Comparison of ENCODE assay signal across 8 cellular contexts in genomic region chr3:53161820-53162671, GRCh38. TPM values are rescaled to one million over a fixed set of nuclear protein-coding genes. Genes with fewer than 3 reads are reported as not detected.
DNase-seq lines count a peak whose midpoint lies in the region; ATAC-seq and TF ChIP-seq lines count a peak whose summit lies in the region.

No MANE protein-coding gene starts in this region.

- H3K27me3 ChIP-seq in Caco-2 (replicated peaks; ENCODE audit: control insufficient read depth, insufficient read depth, low read length) (no peaks in the 10 kb centered on the region), breast epithelium (no peaks in the 10 kb centered on the region), layer of hippocampus (ENCODE audit: control insufficient read depth, insufficient read depth, low read length) (peaks cover under 1% of the 10 kb centered on the region)

- POLR2A ChIA-PET in Caco-2 (lab: Charles Lee), result no interaction called here
- POLR2A ChIA-PET in HEK293T (lab: Yijun Ruan, JAX), result no interaction called here
- POLR2A ChIA-PET in T-cell (lab: Charles Lee), result interaction anchor here in 1 of 2 donors (0.6 kb wide), 1 partner anchor 99 kb away, joined by 3 read pairs; no protein-coding TSS in a partner anchor

- H3K27ac Mint-ChIP-seq in Caco-2 (ENCODE audit: unreplicated experiment), result peak overlapping the region; percentile 90
- H3K27ac Mint-ChIP-seq in T-cell, result peak overlapping the region; percentile 84 to 91

- TF ChIP-seq CTCF in Caco-2 (IDR thresholded peaks at IDR 0.05; ENCODE audit: insufficient read depth in 1 of 2, low read depth in 1 of 2, low read length in 1 of 2, severe bottlenecking in 1 of 2, unreplicated experiment in 1 of 2), result no peak
- no peak for TF ChIP-seq CTCF in breast epithelium (IDR thresholded peaks at IDR 0.05)

- H3K4me1 Mint-ChIP-seq in Caco-2 (ENCODE audit: low read depth, unreplicated experiment) (peaks cover 34% of the 10 kb centered on the region), T-cell (peaks cover 22 to 33% (median 30%) of the 10 kb centered on the region in 3 donors)

- peak overlapping the region; percentile 83 to 94 for H3K27ac ChIP-seq in breast epithelium
- peak overlapping the region; percentile 38 for H3K27ac ChIP-seq in layer of hippocampus (ENCODE audit: low read depth, low read length)

- ATAC-seq in T-cell (replicated peaks in 1 of 4), result peak in 1 of 4 experiments; percentile 22
- no peak for ATAC-seq in GM19463 (IDR thresholded peaks at IDR 0.05; ENCODE audit: unreplicated experiment)

- H3K36me3 Mint-ChIP-seq in Caco-2 (ENCODE audit: insufficient read depth, unreplicated experiment) (peaks cover 6% of the 10 kb centered on the region), T-cell (no peaks in the 10 kb centered on the region)

- H3K36me3 ChIP-seq in Caco-2 (ENCODE audit: control insufficient read depth, insufficient read depth, low read length), result peaks cover 2% of the 10 kb centered on the region
- no peaks in the 10 kb centered on the region for H3K36me3 ChIP-seq in breast epithelium

- H3K4me3 Mint-ChIP-seq in Caco-2 (ENCODE audit: unreplicated experiment) (peak overlapping the region; percentile 91), T-cell (peak overlapping the region; percentile 81 to 87 (median 82))

- CTCF ChIA-PET in Caco-2 (lab: Charles Lee), result interaction anchor here (0.5 to 0.9 kb wide), 2 partner anchors 28 to 292 kb away, joined by 3 to 5 read pairs; no protein-coding TSS in a partner anchor
- CTCF ChIA-PET in HEK293T (lab: Yijun Ruan, JAX), result interaction anchor here (2.0 kb wide), 1 partner anchor 34 kb away, joined by 6 read pairs; no protein-coding TSS in a partner anchor
- CTCF ChIA-PET in T-cell (lab: Charles Lee), result no interaction called here

- H3K27me3 Mint-ChIP-seq in Caco-2 (ENCODE audit: insufficient read depth, unreplicated experiment) (no peaks in the 10 kb centered on the region), T-cell (peaks cover 6 to 9% of the 10 kb centered on the region in 2 donors)

- BruUV-seq in Caco-2 (replicated peaks; lab: Mats Ljungman, UMichigan), result no TSS peak

- H3K9me3 ChIP-seq in Caco-2, result no peaks in the 10 kb centered on the region
- H3K9me3 ChIP-seq in breast epithelium, result no peaks in the 10 kb centered on the region

- no peak for TF ChIP-seq POLR2A in breast epithelium (IDR thresholded peaks at IDR 0.05)

- H3K9me3 Mint-ChIP-seq in Caco-2 (ENCODE audit: unreplicated experiment) (no peaks in the 10 kb centered on the region), T-cell (no peaks in the 10 kb centered on the region)

- H3K4me3 ChIP-seq in Caco-2 (ENCODE audit: low read depth, low read length), result peak overlapping the region; percentile 84
- peak overlapping the region; percentile 76 to 99 (median 92) for H3K4me3 ChIP-seq in breast epithelium

- H3K4me1 ChIP-seq in Caco-2 (peaks cover 34% of the 10 kb centered on the region), breast epithelium (peaks cover 10 to 20% of the 10 kb centered on the region in 2 donors)

- no peak for DNase-seq in Caco-2
- peak; percentile 63 for DNase-seq in HEK293T (ENCODE audit: extremely low spot score)
- DNase-seq in T-cell, result peak; percentile 5 to 60 (median 28)
- no peak for DNase-seq in breast epithelium (ENCODE audit: low spot score in 2 of 2)
- DNase-seq in stimulated activated CD8-positive, alpha-beta memory T cell treated with anti-CD3 and anti-CD28 coated beads, Interleukin-12 subunit alpha, Interleukin-12 subunit beta, amount 100 ng/mL, for 4 hours (ENCODE audit: low read depth), result peak; percentile 32
- DNase-seq in SW 1271 (lab: John Stamatoyannopoulos, UW), result no peak

- intact Hi-C loops in Caco-2 (cut with micrococcal nuclease; ENCODE audit: unreplicated experiment) (loop anchor here (5.0 kb wide), 1 partner anchor 50 kb away; no protein-coding TSS in a partner anchor), breast epithelium (cut with DNase I; ENCODE audit: low total_unique reads) (no loop called here)

TF ChIP-seq in HEK293T, 16 proteins besides CTCF, POLR2A, EP300 and RAD21:
- TF ChIP-seq ARNT (IDR thresholded peaks at IDR 0.05), result no peak
- TF ChIP-seq ZNF384 (IDR thresholded peaks at IDR 0.05), result no peak
- TF ChIP-seq L3MBTL2 (conservative IDR thresholded peaks at IDR 0.05), result no peak
- no peak for TF ChIP-seq TARDBP (IDR thresholded peaks at IDR 0.05)
- TF ChIP-seq HDGF (IDR thresholded peaks at IDR 0.05; ENCODE audit: borderline replicate concordance), result no peak
- TF ChIP-seq LEF1 (IDR thresholded peaks at IDR 0.05; ENCODE audit: borderline replicate concordance), result no peak
- no peak for TF ChIP-seq ELF4 (IDR thresholded peaks at IDR 0.05)
- no peak for TF ChIP-seq BHLHE40 (IDR thresholded peaks at IDR 0.05; ENCODE audit: borderline replicate concordance)
- TF ChIP-seq SP1 (IDR thresholded peaks at IDR 0.05), result no peak

RNA-seq across cellular contexts. Expression of gene PRKCD, which starts 1.0 kb away (rescaled TPM):
- total RNA-seq in Caco-2 (2022) (30.9 and 31.5 TPM in 2 replicates), T-cell (10 to 100 TPM; 15.3 to 23.3 (median 19.2) TPM), breast epithelium (10 to 100 TPM; 14.0 to 36.8 (median 15.1) TPM)

RNA-seq across cellular contexts. Expression of gene RFT1, which starts 31.8 kb away (rescaled TPM):
- total RNA-seq in Caco-2 (2022) (33.1 and 35.7 TPM in 2 replicates), T-cell (10 to 100 TPM; 14.4 to 27.8 (median 26.6) TPM), breast epithelium (10 to 100 TPM in 2 of 3 donors, 1 to 10 TPM in 1; 9.5 to 11.7 (median 10.1) TPM)

Comparison
In these comparisons a context has a peak if more than half of its experiments do, and no peak if none do; other contexts are left out.
1. DNase-seq: peak in HEK293T (single experiment), T-cell (34 of 34) and stimulated activated CD8-positive, alpha-beta memory T cell treated with anti-CD3 and anti-CD28 coated beads, Interleukin-12 subunit alpha, Interleukin-12 subunit beta, amount 100 ng/mL, for 4 hours (single experiment); none in Caco-2 (0 of 2), breast epithelium (0 of 2) and SW 1271 (0 of 2).
2. CTCF ChIA-PET loops: an anchor here in Caco-2 (0.5 to 0.9 kb wide) and HEK293T (2.0 kb wide); none called in T-cell.